Comparison of ENCODE assay signal across 8 cellular contexts in the genomic region with DNA sequence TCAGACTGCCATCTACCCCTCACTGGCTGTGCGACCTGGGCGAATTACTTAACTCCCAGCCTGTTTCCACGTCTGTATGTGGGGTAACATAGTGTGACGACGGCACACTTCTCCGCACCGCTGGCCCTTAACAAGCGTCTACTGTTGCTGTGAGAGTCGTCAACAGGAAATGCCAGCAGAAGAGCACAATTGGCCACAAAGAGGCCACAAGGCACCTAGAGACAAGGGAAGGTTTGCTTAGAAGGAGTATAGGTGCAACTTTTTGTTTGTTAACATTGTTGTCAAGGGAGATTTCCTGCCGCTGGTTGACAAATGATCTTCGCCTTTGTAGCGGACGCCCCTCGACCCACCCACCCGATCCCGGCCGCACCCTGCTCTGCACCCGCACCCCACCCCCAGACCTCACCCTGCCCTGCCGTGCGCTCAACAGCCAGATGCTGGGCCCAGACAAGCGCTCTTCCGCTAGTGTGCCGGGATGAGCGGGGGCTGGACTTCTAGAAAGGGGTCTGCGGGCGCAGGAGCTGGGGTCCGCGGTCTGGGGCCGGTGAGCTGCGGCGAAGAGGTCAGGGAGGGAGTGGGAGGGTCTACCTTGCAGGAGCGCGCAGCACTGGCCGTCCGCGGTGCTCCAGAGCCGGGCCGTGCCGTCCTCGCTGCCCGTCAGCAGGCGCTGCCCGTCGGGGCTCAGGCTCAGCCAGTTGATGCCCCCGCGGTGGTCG. TPM values are rescaled to one million over a fixed set of nuclear protein-coding genes. Genes with fewer than 3 reads are reported as not detected.
DNase-seq lines count a peak whose midpoint lies in the region; ATAC-seq, FAIRE-seq and TF ChIP-seq lines count a peak whose summit lies in the region.

No MANE protein-coding gene starts in this region.

- peak overlapping the region; percentile 98 for H3K4me2 ChIP-seq in hepatocyte

- peak overlapping the region; percentile 94 for H3K4me3 ChIP-seq in hepatocyte
- peak overlapping the region in 1 of 2 donors; percentile 36 for H3K4me3 ChIP-seq in small intestine (ENCODE audit: low read depth in 1 of 2, low read length in 2 of 2)

- H3K27ac ChIP-seq in hepatocyte (peak overlapping the region; percentile 46), small intestine (ENCODE audit: low read depth in 1 of 2, low read length in 1 of 2) (peak overlapping the region in 1 of 2 donors; percentile 83)

- 6% methylated on average over 28 of the region's 47 CpGs for WGBS in hepatocyte (ENCODE audit: low lambda C conversion rate, missing lambda C conversion rate)
- 5 to 12% (median 6%) methylated on average over 35 to 47 of the region's 47 CpGs for WGBS in small intestine, 3 donors

- H3K36me3 ChIP-seq in hepatocyte (replicated peaks; ENCODE audit: insufficient read depth, low read depth) (no peaks in the 10 kb centered on the region), small intestine (ENCODE audit: control insufficient read depth in 2 of 2, insufficient read depth in 2 of 2, low read length in 2 of 2) (no peaks in the 10 kb centered on the region)

- peaks cover 11% of the 10 kb centered on the region for H3K79me2 ChIP-seq in hepatocyte

- TF ChIP-seq CTCF in hepatocyte (IDR thresholded peaks at IDR 0.05; ENCODE audit: poor library complexity), result no peak
- no peak for TF ChIP-seq CTCF in GM20000 (IDR thresholded peaks at IDR 0.05; ENCODE audit: extremely low read depth, missing control alignments)

- ATAC-seq in HG03342 (IDR thresholded peaks at IDR 0.05; ENCODE audit: unreplicated experiment) (peak; percentile 77), HG02852 (IDR thresholded peaks at IDR 0.05; ENCODE audit: unreplicated experiment) (no peak)

- peak; percentile 34 for DNase-seq in DMS79 (lab: John Stamatoyannopoulos, UW)
- DNase-seq in activated T-helper 1 cell treated with anti-CD3 and anti-CD28 coated beads, Interleukin-2, amount 50 U/mL, for 16 hours (ENCODE audit: low read depth in 1 of 2, low spot score in 1 of 2), result peak; percentile 39 to 42
- DNase-seq in hepatocyte (ENCODE audit: low spot score), result peak; percentile 40
- DNase-seq in small intestine, result peak; percentile 51
- no peak for DNase-seq in putamen (ENCODE audit: low spot score)
- no peak for DNase-seq in GM20000 (ENCODE audit: low spot score)

- H3K9me3 ChIP-seq in hepatocyte (ENCODE audit: low read depth) (no peaks in the 10 kb centered on the region), small intestine (ENCODE audit: control insufficient read depth, low read depth) (no peaks in the 10 kb centered on the region)

- H2AFZ ChIP-seq in hepatocyte, result peak overlapping the region; percentile 89

- no peaks in the 10 kb centered on the region for H4K20me1 ChIP-seq in hepatocyte (ENCODE audit: insufficient read depth, poor library complexity, severe bottlenecking)

- H3K27me3 ChIP-seq in hepatocyte, result peaks cover 38% of the 10 kb centered on the region
- peaks cover 4 to 7% of the 10 kb centered on the region in 2 donors for H3K27me3 ChIP-seq in small intestine (ENCODE audit: control insufficient read depth in 2 of 2, insufficient read depth in 2 of 2, low read length in 2 of 2)

- no peaks in the 10 kb centered on the region for H3K9me2 ChIP-seq in hepatocyte (replicated peaks; ENCODE audit: insufficient read depth)

- H3K4me1 ChIP-seq in hepatocyte (ENCODE audit: insufficient read depth), result peaks cover 19% of the 10 kb centered on the region
- H3K4me1 ChIP-seq in small intestine (ENCODE audit: control insufficient read depth in 2 of 2, insufficient read depth in 1 of 2, low read depth in 1 of 2, low read length in 1 of 2), result peaks cover 0 to 5% of the 10 kb centered on the region in 2 donors

- FAIRE-seq in small intestine (lab: Jason Lieb, UNC), result no peak

RNA-seq across cellular contexts. Expression of a gene that starts 0.8 kb away (rescaled TPM):
- total RNA-seq in hepatocyte, result 10.6 and 15.5 TPM in 2 replicates
- polyA plus RNA-seq in hepatocyte (12.4 and 19.1 TPM in 2 replicates), small intestine (1 to 10 TPM in 2 of 3 donors, not detected in 1; 1.1 to 1.8 TPM)

RNA-seq across cellular contexts. Expression of a gene that starts 30.9 kb away (rescaled TPM):
- total RNA-seq in hepatocyte, result not detected in 2 replicates
- 0.24 and 0.64 TPM in 2 replicates for polyA plus RNA-seq in hepatocyte
- under 1 TPM in 1 of 3 donors, not detected in 2; 0.06 TPM for polyA plus RNA-seq in small intestine

Comparison
In these comparisons a context has a peak if more than half of its experiments do, and no peak if none do; other contexts are left out.
1. DNase-seq: peak in DMS79 (single experiment), activated T-helper 1 cell treated with anti-CD3 and anti-CD28 coated beads, Interleukin-2, amount 50 U/mL, for 16 hours (2 of 2), hepatocyte (single experiment) and small intestine (single experiment); none in putamen (single experiment) and GM20000 (single experiment).